In genomic region chr14:76876076-76876475, GRCh38 we compare ENCODE assay signal across 8 cellular contexts. TPM values are rescaled to one million over a fixed set of nuclear protein-coding genes. Genes with fewer than 3 reads are reported as not detected.
DNase-seq lines count a peak whose midpoint lies in the region; ATAC-seq, FAIRE-seq and TF ChIP-seq lines count a peak whose summit lies in the region.

No MANE protein-coding gene starts in this region.

- H3K9me3 Mint-ChIP-seq in CD8-positive, alpha-beta T cell, result no peaks in the 10 kb centered on the region
- H3K9me3 Mint-ChIP-seq in activated CD8-positive, alpha-beta memory T cell treated with anti-CD3 and anti-CD28 coated beads, Interleukin-2, amount 10 ng/mL, durations not matched to agents 7 days and 5 days (ENCODE audit: low read depth), result no peaks in the 10 kb centered on the region
- no peaks in the 10 kb centered on the region for H3K9me3 Mint-ChIP-seq in stimulated activated naive CD8-positive, alpha-beta T cell treated with anti-CD3 and anti-CD28 coated beads, Interleukin-15, amount 100 ng/mL, for 72 hours

- H3K27ac Mint-ChIP-seq in CD8-positive, alpha-beta T cell, result no peak overlapping the region
- no peak overlapping the region for H3K27ac Mint-ChIP-seq in activated CD8-positive, alpha-beta memory T cell treated with anti-CD3 and anti-CD28 coated beads, Interleukin-2, amount 10 ng/mL, durations not matched to agents 7 days and 5 days
- H3K27ac Mint-ChIP-seq in stimulated activated naive CD8-positive, alpha-beta T cell treated with anti-CD3 and anti-CD28 coated beads, Interleukin-15, amount 100 ng/mL, for 72 hours, result no peak overlapping the region

- DNase-seq in CD8-positive, alpha-beta T cell, result peak in 6 of 7 experiments; percentile 24 to 68 (median 48)
- peak in 1 of 2 experiments; percentile 36 for DNase-seq in HL-60 (ENCODE audit: low read depth in 1 of 2, low spot score in 1 of 2)
- peak; percentile 24 for DNase-seq in NCI-H82 treated with DMSO at 0.1 percent for 48 hours (lab: John Stamatoyannopoulos, UW; ENCODE audit: unreplicated experiment)
- peak; percentile 55 for DNase-seq in activated CD8-positive, alpha-beta memory T cell treated with anti-CD3 and anti-CD28 coated beads, Interleukin-2, amount 10 ng/mL, durations not matched to agents 7 days and 5 days
- peak; percentile 68 for DNase-seq in endothelial cell of umbilical vein (ENCODE audit: low read depth, low spot score)
- DNase-seq in midbrain (lab: John Stamatoyannopoulos, UW), result peak; percentile 60
- DNase-seq in stimulated activated naive CD8-positive, alpha-beta T cell treated with anti-CD3 and anti-CD28 coated beads, Interleukin-15, amount 100 ng/mL, for 72 hours, result peak; percentile 37 to 48

- H4K20me1 ChIP-seq in endothelial cell of umbilical vein (replicated peaks; ENCODE audit: control insufficient read depth, extremely low read depth, insufficient read depth, low read length), result no peaks in the 10 kb centered on the region

- H3K79me2 ChIP-seq in endothelial cell of umbilical vein (ENCODE audit: control insufficient read depth, insufficient read depth, low read length), result no peaks in the 10 kb centered on the region

- H2AFZ ChIP-seq in endothelial cell of umbilical vein (ENCODE audit: low read depth, low read length), result no peak overlapping the region

- no TSS peak for BruUV-seq in endothelial cell of umbilical vein (replicated peaks; lab: Mats Ljungman, UMichigan)

- H3K4me2 ChIP-seq in endothelial cell of umbilical vein (ENCODE audit: insufficient read depth, low read length), result no peak overlapping the region

- no peaks in the 10 kb centered on the region for H3K36me3 Mint-ChIP-seq in CD8-positive, alpha-beta T cell
- no peaks in the 10 kb centered on the region for H3K36me3 Mint-ChIP-seq in activated CD8-positive, alpha-beta memory T cell treated with anti-CD3 and anti-CD28 coated beads, Interleukin-2, amount 10 ng/mL, durations not matched to agents 7 days and 5 days

- peak; percentile 91 for FAIRE-seq in endothelial cell of umbilical vein (lab: Jason Lieb, UNC)

- CTCF ChIA-PET in CD8-positive, alpha-beta T cell (lab: Charles Lee), result interaction anchor here (0.5 to 11.1 kb wide), 55 partner anchors 8 to 723 kb away, joined by 3 to 499 read pairs (median 5); partner anchors contain the start of gene CIPC
- CTCF ChIA-PET in activated CD8-positive, alpha-beta memory T cell treated with anti-CD3 and anti-CD28 coated beads, Interleukin-2, amount 10 ng/mL, durations not matched to agents 7 days and 5 days (lab: Charles Lee), result interaction anchor here (0.8 to 9.3 kb wide), 51 partner anchors 8 to 376 kb away, joined by 3 to 348 read pairs (median 5); partner anchors contain the start of gene ZDHHC22
- CTCF ChIA-PET in endothelial cell of umbilical vein (lab: Charles Lee), result interaction anchor here (0.7 to 7.8 kb wide), 51 partner anchors 10 to 440 kb away, joined by 3 to 450 read pairs (median 5); partner anchors contain the start of genes ANGEL1, CIPC and IRF2BPL

- H3K27me3 ChIP-seq in CD8-positive, alpha-beta T cell (ENCODE audit: insufficient read depth, low read length), result no peaks in the 10 kb centered on the region
- H3K27me3 ChIP-seq in HL-60 (ENCODE audit: insufficient read depth, poor library complexity, severe bottlenecking), result no peaks in the 10 kb centered on the region
- H3K27me3 ChIP-seq in endothelial cell of umbilical vein (ENCODE audit: control insufficient read depth in 2 of 2, insufficient read depth in 2 of 2, low read length in 2 of 2), result no peaks in the 10 kb centered on the region

- H3K4me1 Mint-ChIP-seq in CD8-positive, alpha-beta T cell (ENCODE audit: low read depth), result no peaks in the 10 kb centered on the region
- no peaks in the 10 kb centered on the region for H3K4me1 Mint-ChIP-seq in activated CD8-positive, alpha-beta memory T cell treated with anti-CD3 and anti-CD28 coated beads, Interleukin-2, amount 10 ng/mL, durations not matched to agents 7 days and 5 days
- H3K4me1 Mint-ChIP-seq in stimulated activated naive CD8-positive, alpha-beta T cell treated with anti-CD3 and anti-CD28 coated beads, Interleukin-15, amount 100 ng/mL, for 72 hours, result no peaks in the 10 kb centered on the region

- peak; percentile 76 for TF ChIP-seq CTCF in CD8-positive, alpha-beta T cell (IDR thresholded peaks at IDR 0.05)
- TF ChIP-seq CTCF in HL-60 (IDR thresholded peaks at IDR 0.05; ENCODE audit: insufficient read depth, low read length) (peak; percentile 51), endothelial cell of umbilical vein (IDR thresholded peaks at IDR 0.05; ENCODE audit: extremely low read depth in 1 of 2, insufficient read depth in 1 of 2, low read depth in 1 of 2, low read length in 2 of 2) (peak; percentile 92 to 94)

- H3K27me3 Mint-ChIP-seq in CD8-positive, alpha-beta T cell (ENCODE audit: low read depth), result no peaks in the 10 kb centered on the region
- H3K27me3 Mint-ChIP-seq in activated CD8-positive, alpha-beta memory T cell treated with anti-CD3 and anti-CD28 coated beads, Interleukin-2, amount 10 ng/mL, durations not matched to agents 7 days and 5 days, result peaks cover 7% of the 10 kb centered on the region
- H3K27me3 Mint-ChIP-seq in stimulated activated naive CD8-positive, alpha-beta T cell treated with anti-CD3 and anti-CD28 coated beads, Interleukin-15, amount 100 ng/mL, for 72 hours, result no peaks in the 10 kb centered on the region

- H3K9me3 ChIP-seq in CD8-positive, alpha-beta T cell (ENCODE audit: low read length), result no peaks in the 10 kb centered on the region
- no peaks in the 10 kb centered on the region for H3K9me3 ChIP-seq in endothelial cell of umbilical vein (replicated peaks; ENCODE audit: control insufficient read depth, insufficient read depth, low read length)

- intact Hi-C loops in CD8-positive, alpha-beta T cell (cut with DNase I, micrococcal nuclease), result loop anchor here (1.0 to 5.0 kb wide), 5 partner anchors 37 to 218 kb away; no protein-coding TSS in a partner anchor
- intact Hi-C loops in endothelial cell of umbilical vein (cut with micrococcal nuclease), result loop anchor here (1.0 kb wide), 7 partner anchors 37 to 275 kb away; no protein-coding TSS in a partner anchor

- dilution Hi-C loops in endothelial cell of umbilical vein (cut with MboI; ENCODE audit: extremely low pct_ligation_motif_present, low sequenced_read_pairs), result loop anchor here (25.0 kb wide), 1 partner anchor 211 kb away; the partner anchor contains the start of gene CIPC

- POLR2A ChIA-PET in CD8-positive, alpha-beta T cell (lab: Charles Lee), result interaction anchor here (0.8 to 1.3 kb wide), 3 partner anchors 11 to 164 kb away, joined by 3 to 4 read pairs (median 3); no protein-coding TSS in a partner anchor
- POLR2A ChIA-PET in endothelial cell of umbilical vein (lab: Charles Lee), result no interaction called here

- no peaks in the 10 kb centered on the region for H3K36me3 ChIP-seq in CD8-positive, alpha-beta T cell (ENCODE audit: insufficient read depth, low read length)
- H3K36me3 ChIP-seq in endothelial cell of umbilical vein (ENCODE audit: control insufficient read depth in 2 of 2, extremely low read depth in 1 of 2, insufficient read depth in 2 of 2, low read length in 2 of 2), result no peaks in the 10 kb centered on the region

- no peak overlapping the region for H3K4me3 ChIP-seq in CD8-positive, alpha-beta T cell (ENCODE audit: low read depth, low read length)
- H3K4me3 ChIP-seq in HL-60 (replicated peaks; ENCODE audit: insufficient read depth, low read length) (no peak overlapping the region), endothelial cell of umbilical vein (replicated peaks in 1 of 3; ENCODE audit: insufficient read depth in 1 of 3, low read depth in 1 of 3, low read length in 3 of 3) (no peak overlapping the region)

- no peaks in the 10 kb centered on the region for H3K4me1 ChIP-seq in CD8-positive, alpha-beta T cell (ENCODE audit: insufficient read depth, low read length)
- H3K4me1 ChIP-seq in endothelial cell of umbilical vein (ENCODE audit: control insufficient read depth, extremely low read depth, insufficient read depth, low read length), result no peaks in the 10 kb centered on the region

- TF ChIP-seq POLR2A in endothelial cell of umbilical vein (IDR thresholded peaks at IDR 0.05; ENCODE audit: low read depth, low read length), result no peak

- H3K9ac ChIP-seq in endothelial cell of umbilical vein (replicated peaks; ENCODE audit: extremely low read depth, insufficient read depth, low read length), result no peak overlapping the region

- ATAC-seq in CD8-positive, alpha-beta T cell, result peak; percentile 69
- ATAC-seq in activated CD8-positive, alpha-beta memory T cell treated with anti-CD3 and anti-CD28 coated beads, Interleukin-2, amount 10 ng/mL, durations not matched to agents 7 days and 5 days, result peak; percentile 82
- ATAC-seq in stimulated activated naive CD8-positive, alpha-beta T cell treated with anti-CD3 and anti-CD28 coated beads, Interleukin-15, amount 100 ng/mL, for 72 hours, result peak; percentile 75
- ATAC-seq in HG02759 (IDR thresholded peaks at IDR 0.05; ENCODE audit: unreplicated experiment), result no peak

- H3K4me3 Mint-ChIP-seq in CD8-positive, alpha-beta T cell, result no peak overlapping the region
- no peak overlapping the region for H3K4me3 Mint-ChIP-seq in activated CD8-positive, alpha-beta memory T cell treated with anti-CD3 and anti-CD28 coated beads, Interleukin-2, amount 10 ng/mL, durations not matched to agents 7 days and 5 days
- H3K4me3 Mint-ChIP-seq in stimulated activated naive CD8-positive, alpha-beta T cell treated with anti-CD3 and anti-CD28 coated beads, Interleukin-15, amount 100 ng/mL, for 72 hours, result no peak overlapping the region

- H3K27ac ChIP-seq in CD8-positive, alpha-beta T cell (ENCODE audit: low read depth, low read length), result no peak overlapping the region
- H3K27ac ChIP-seq in HL-60 (replicated peaks), result no peak overlapping the region
- H3K27ac ChIP-seq in endothelial cell of umbilical vein (ENCODE audit: insufficient read depth, low read depth, low read length), result no peak overlapping the region

- no peaks in the 10 kb centered on the region for H3K9me1 ChIP-seq in endothelial cell of umbilical vein (replicated peaks; ENCODE audit: control insufficient read depth, extremely low read depth, insufficient read depth, low read length)

TF ChIP-seq in endothelial cell of umbilical vein, 7 proteins besides CTCF, POLR2A, EP300 and RAD21 (continues in another document):
- no peak for TF ChIP-seq EZH2 (IDR thresholded peaks at IDR 0.05; ENCODE audit: borderline replicate concordance, low read depth, low read length, severe bottlenecking)

RNA-seq across cellular contexts. Expression of gene LRRC74A, which starts 49.9 kb away (rescaled TPM):
- not detected for total RNA-seq in CD8-positive, alpha-beta T cell
- not detected for total RNA-seq in activated CD8-positive, alpha-beta memory T cell treated with anti-CD3 and anti-CD28 coated beads, Interleukin-2, amount 10 ng/mL, durations not matched to agents 7 days and 5 days
- total RNA-seq in endothelial cell of umbilical vein, result not detected in 2 replicates
- polyA plus RNA-seq in endothelial cell of umbilical vein, result not detected in 2 replicates
- not detected in 2 replicates for polyA plus RNA-seq in endothelial cell of umbilical vein (2011; cell fraction: cytosol; rRNA removed)
- polyA plus RNA-seq in endothelial cell of umbilical vein (2011; cell fraction: nucleus; rRNA removed), result not detected in 2 replicates
- polyA plus RNA-seq in endothelial cell of umbilical vein (2012), result not detected in 2 replicates
- polyA minus RNA-seq in endothelial cell of umbilical vein, result not detected in 2 replicates
- polyA minus RNA-seq in endothelial cell of umbilical vein (2011; cell fraction: cytosol; rRNA and poly(A)+ RNA removed), result not detected
- polyA minus RNA-seq in endothelial cell of umbilical vein (2011; cell fraction: nucleus; rRNA and poly(A)+ RNA removed), result not detected in 2 replicates
